Comparison of ENCODE assay signal across 8 cellular contexts in genomic region chr15:43249699-43250203, GRCh38. TPM values are rescaled to one million over a fixed set of nuclear protein-coding genes. Genes with fewer than 3 reads are reported as not detected.
DNase-seq lines count a peak whose midpoint lies in the region; ATAC-seq, FAIRE-seq and TF ChIP-seq lines count a peak whose summit lies in the region.

No MANE protein-coding gene starts in this region.

- no peak overlapping the region for H3K4me3 ChIP-seq in BLaER1 treated with 17β-estradiol and CSF1 and Interleukin-3, amounts not matched to agents 10 nM and 100 nM
- no peak overlapping the region for H3K4me3 ChIP-seq in bronchial epithelial cell (ENCODE audit: low read depth, low read length)
- H3K4me3 ChIP-seq in spleen: no peak overlapping the region
- no peak overlapping the region for H3K4me3 ChIP-seq in left lung

- TF ChIP-seq CTCF in GM20000 (IDR thresholded peaks at IDR 0.05; ENCODE audit: extremely low read depth, missing control alignments) (no peak), bronchial epithelial cell (IDR thresholded peaks at IDR 0.05; ENCODE audit: insufficient read depth, low read length, severe bottlenecking) (no peak), spleen (IDR thresholded peaks at IDR 0.05 in 8 of 11, conservative IDR thresholded peaks at IDR 0.05 in 3 of 11) (no peak), left lung (IDR thresholded peaks at IDR 0.05) (no peak)

- peaks cover 0 to 21% (median 0%) of the 10 kb centered on the region in 11 experiments; a peak in 3 of 22 replicates for H3K27me3 ChIP-seq in BLaER1 treated with 17β-estradiol and CSF1 and Interleukin-3, amounts not matched to agents 10 nM and 100 nM
- H3K27me3 ChIP-seq in bronchial epithelial cell (ENCODE audit: control insufficient read depth, insufficient read depth, low read length) (no peaks in the 10 kb centered on the region), spleen (replicated peaks in 1 of 7) (peaks cover 0 to 25% (median 0%) of the 10 kb centered on the region in 7 donors), left lung (no peaks in the 10 kb centered on the region)

- H3K4me2 ChIP-seq in BLaER1 treated with 17β-estradiol and CSF1 and Interleukin-3, amounts not matched to agents 10 nM and 100 nM: peak overlapping the region; percentile 30 to 62 (median 47)

- H3K9ac ChIP-seq in BLaER1 treated with 17β-estradiol and CSF1 and Interleukin-3, amounts not matched to agents 10 nM and 100 nM: no peak overlapping the region; a peak in 1 of 22 replicates

- peak overlapping the region in 2 of 11 experiments; percentile 9 to 23; a peak in 1 of 22 replicates for H3K27ac ChIP-seq in BLaER1 treated with 17β-estradiol and CSF1 and Interleukin-3, amounts not matched to agents 10 nM and 100 nM
- H3K27ac ChIP-seq in spleen (peak overlapping the region in 2 of 8 donors; percentile 24 to 25), left lung (no peak overlapping the region)

- WGBS in spleen, 5 donors: 24 to 32% (median 28%) methylated on average over 5 of the region's 5 CpGs

- peaks cover 24 to 37% (median 29%) of the 10 kb centered on the region in 10 experiments for H3K4me1 ChIP-seq in BLaER1 treated with 17β-estradiol and CSF1 and Interleukin-3, amounts not matched to agents 10 nM and 100 nM
- H3K4me1 ChIP-seq in spleen: peaks cover 3 to 20% (median 11%) of the 10 kb centered on the region in 6 donors
- H3K4me1 ChIP-seq in left lung: no peaks in the 10 kb centered on the region

- ATAC-seq in left lung: no peak

- peak; percentile 50 for FAIRE-seq in bronchial epithelial cell (lab: Jason Lieb, UNC)

- no peaks in the 10 kb centered on the region for H3K36me3 ChIP-seq in BLaER1 treated with 17β-estradiol and CSF1 and Interleukin-3, amounts not matched to agents 10 nM and 100 nM
- H3K36me3 ChIP-seq in bronchial epithelial cell (ENCODE audit: control insufficient read depth, insufficient read depth, low read length) (no peaks in the 10 kb centered on the region), spleen (no peaks in the 10 kb centered on the region), left lung (no peaks in the 10 kb centered on the region)

- intact Hi-C loops in spleen (cut with DNase I; ENCODE audit: low total_unique reads): no loop called here
- intact Hi-C loops in left lung (cut with DNase I): no loop called here

- peaks cover 0 to 5% (median 0%) of the 10 kb centered on the region in 11 experiments; a peak in 2 of 22 replicates for H4K20me1 ChIP-seq in BLaER1 treated with 17β-estradiol and CSF1 and Interleukin-3, amounts not matched to agents 10 nM and 100 nM

- DNase-seq in GM20000 (ENCODE audit: low spot score) (peak; percentile 79), Kasumi-1 (lab: John Stamatoyannopoulos, UW) (peak; percentile 84 to 87), bronchial epithelial cell (ENCODE audit: low read depth) (peak; percentile 35), RKO (ENCODE audit: low spot score) (no peak), spleen (no peak), left lung (no peak), C1 segment of cervical spinal cord (lab: John Stamatoyannopoulos, UW) (no peak)

- peaks cover 0 to 6% (median 0%) of the 10 kb centered on the region in 11 experiments; a peak in 2 of 22 replicates for H3K9me3 ChIP-seq in BLaER1 treated with 17β-estradiol and CSF1 and Interleukin-3, amounts not matched to agents 10 nM and 100 nM (replicated peaks in 1 of 11)
- H3K9me3 ChIP-seq in spleen (no peaks in the 10 kb centered on the region), left lung (no peaks in the 10 kb centered on the region)

- no peak for TF ChIP-seq POLR2A in spleen (IDR thresholded peaks at IDR 0.05)

RNA-seq across cellular contexts. Expression of gene TGM5, which starts 17.0 kb away (rescaled TPM):
- total RNA-seq in bronchial epithelial cell: under 0.01 and 1.8 TPM in 2 replicates
- not detected for total RNA-seq in spleen
- polyA plus RNA-seq in spleen: under 1 TPM in 1 of 3 donors, not detected in 2; 0.02 TPM
- not detected for total RNA-seq in left lung

RNA-seq across cellular contexts. Expression of gene EPB42, which starts 28.9 kb away (rescaled TPM):
- not detected in 2 replicates for total RNA-seq in bronchial epithelial cell
- total RNA-seq in spleen: 10 to 100 TPM in 1 of 7 donors, 1 to 10 TPM in 4, under 1 TPM in 2; 0.28 to 31.5 (median 4.2) TPM
- 1 to 10 TPM in 1 of 3 donors, under 1 TPM in 2; 0.11 to 1.9 (median 0.17) TPM for polyA plus RNA-seq in spleen
- total RNA-seq in left lung: not detected

RNA-seq across cellular contexts. Expression of gene TGM7, which starts 52.3 kb away (rescaled TPM):
- total RNA-seq in bronchial epithelial cell (not detected in 2 replicates), spleen (not detected), left lung (not detected)
- polyA plus RNA-seq in spleen: not detected

Comparison
In these comparisons a context has a peak if more than half of its experiments do, and no peak if none do; other contexts are left out.
1. DNase-seq: peak in GM20000 (single experiment), Kasumi-1 (2 of 2) and bronchial epithelial cell (single experiment); none in RKO (single experiment), spleen (single experiment), left lung (0 of 2) and C1 segment of cervical spinal cord (0 of 14).